Comparison of ENCODE assay signal across 22 cellular contexts in genomic region chr10:121357323-121357835, GRCh38.
"Had no signal": no experiment of that assay in that cellular context is flagged by ENCODE, and none has a peak within 500 bp of the region (broad histone marks: within the 10 kb centered on the region; RNA-seq: fewer than 3 reads in every experiment).

No MANE protein-coding gene starts in this region.

- H3K27me3 ChIP-seq: Peyer's patch, SJCRH30 had no signal

- H3K4me1 ChIP-seq: Peyer's patch had no signal

- H3K9me3 ChIP-seq: Peyer's patch had no signal

- H3K4me3 ChIP-seq: Peyer's patch, SJCRH30 had no signal

- DNase-seq: activated CD4-positive, alpha-beta memory T cell treated with anti-CD3 and anti-CD28 coated beads, Interleukin-2, amount 10 ng/mL, durations not matched to agents 7 days and 5 days; activated CD4-positive, alpha-beta T cell treated with anti-CD3 and anti-CD28 coated beads for 36 hours; activated CD4-positive, alpha-beta T cell treated with anti-CD3 and anti-CD28 coated beads, Interleukin-2, amount 50 U/mL, for 1 hour; activated gamma-delta T cell treated with Interleukin-2 at 50 U/mL for 16 hours; activated naive CD4-positive, alpha-beta T cell treated with anti-CD3 and anti-CD28 coated beads, Interleukin-2, amount 10 ng/mL, durations not matched to agents 7 days and 5 days; activated naive CD8-positive, alpha-beta T cell treated with anti-CD3 and anti-CD28 coated beads for 36 hours; activated T-cell treated with anti-CD3 and anti-CD28 coated beads for 4 hours; activated T-cell treated with anti-CD3 and anti-CD28 coated beads, Interleukin-2, amount 50 U/mL, for 72 hours; KG1; NCI-H1048; NCI-H146; NCI-H187 treated with DMSO at 0.1 percent for 48 hours; NCI-H2081 treated with DMSO at 0.1 percent for 48 hours; NCI-H446; NCI-H524; Peyer's patch; Right ventricle myocardium superior; SJCRH30; T-helper 2 cell; T1000 had no signal

- ATAC-seq: activated CD4-positive, alpha-beta T cell treated with anti-CD3 and anti-CD28 coated beads for 36 hours; activated T-cell treated with anti-CD3 and anti-CD28 coated beads, Interleukin-2, amount 50 U/mL, for 72 hours had no signal

- H3K27ac ChIP-seq: Peyer's patch, RWPE1, SJCRH30, VCaP had no signal

- H3K36me3 ChIP-seq: Peyer's patch, SJCRH30 had no signal
